Comparison of ENCODE assay signal across 12 cellular contexts in the genomic region with DNA sequence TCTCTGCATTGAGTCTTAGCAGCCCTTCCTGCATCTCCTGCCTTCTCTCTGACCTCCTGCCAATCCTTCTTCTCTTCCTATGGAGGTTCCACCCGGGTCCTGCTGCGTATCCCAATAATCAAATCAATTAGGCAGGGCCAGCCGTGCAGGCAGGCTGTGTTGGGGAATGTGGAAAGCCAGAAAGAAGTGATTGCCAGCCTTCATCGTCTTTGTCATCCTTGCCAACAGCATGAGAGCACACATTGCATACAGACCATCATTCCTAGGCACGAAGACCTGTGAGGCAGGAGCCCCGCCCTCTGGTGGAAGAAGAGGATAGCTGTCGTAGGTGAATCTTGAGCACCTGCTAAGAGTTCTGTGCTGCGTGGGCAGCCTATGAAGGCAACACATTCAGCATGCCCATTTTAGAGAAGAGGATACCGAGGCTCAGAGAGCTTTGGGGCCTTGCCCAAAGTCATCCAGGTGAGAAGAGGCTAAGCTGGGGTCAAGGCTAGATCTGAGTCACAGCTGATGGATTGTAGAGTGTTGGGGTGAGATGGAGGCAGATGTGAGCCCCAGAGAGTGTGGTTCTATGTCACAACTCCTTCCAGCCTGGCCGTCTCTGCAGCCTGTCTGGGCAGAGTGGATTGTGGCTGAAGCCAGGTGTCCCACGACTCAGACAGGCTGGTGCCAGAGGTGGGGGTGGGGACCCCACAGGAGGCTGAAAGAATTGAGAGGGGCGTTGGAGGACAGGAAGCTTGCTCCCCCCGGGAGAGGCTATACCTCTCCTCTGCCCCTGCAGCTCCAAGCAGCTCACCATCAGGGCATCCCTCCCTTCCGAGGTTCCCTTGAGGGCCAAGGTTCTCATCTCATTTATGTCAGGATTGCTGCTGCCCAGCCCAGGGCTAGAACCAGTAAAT. TPM values are rescaled to one million over a fixed set of nuclear protein-coding genes. Genes with fewer than 3 reads are reported as not detected.
DNase-seq lines count a peak whose midpoint lies in the region; ATAC-seq, FAIRE-seq and TF ChIP-seq lines count a peak whose summit lies in the region.
"Had no signal": no experiment of that assay in that cellular context is flagged by ENCODE, and none has a peak within 500 bp of the region (broad histone marks: within the 10 kb centered on the region; RNA-seq: fewer than 3 reads in every experiment).

No MANE protein-coding gene starts in this region.

- H2AFZ ChIP-seq in astrocyte (ENCODE audit: low read depth, low read length): no peak overlapping the region
- H2AFZ ChIP-seq in neuronal stem cell (ENCODE audit: low read length): no peak overlapping the region

- no peak overlapping the region for H3K4me2 ChIP-seq in astrocyte (ENCODE audit: low read length)
- no peak overlapping the region for H3K4me2 ChIP-seq in neuronal stem cell (ENCODE audit: insufficient read depth, low read length, poor library complexity, severe bottlenecking)

- H4K8ac ChIP-seq in neuronal stem cell (ENCODE audit: low read depth, low read length): no peak overlapping the region

- no peak overlapping the region for H3K27ac ChIP-seq in astrocyte (ENCODE audit: low read depth, low read length)
- no peak overlapping the region for H3K27ac ChIP-seq in neuronal stem cell (replicated peaks; ENCODE audit: low read length)

- H3K36me3 Mint-ChIP-seq in astrocyte (ENCODE audit: low read depth, unreplicated experiment): no peaks in the 10 kb centered on the region

- H2BK5ac ChIP-seq in neuronal stem cell (ENCODE audit: low read length): no peak overlapping the region

- TF ChIP-seq CTCF in HFF-Myc (IDR thresholded peaks at IDR 0.05; ENCODE audit: low read depth, low read length, missing control alignments) (peak; percentile 23), astrocyte (IDR thresholded peaks at IDR 0.05; ENCODE audit: insufficient read depth, low read depth, low read length) (peak; percentile 15)

- H2BK120ac ChIP-seq in neuronal stem cell (ENCODE audit: low read depth, low read length): no peak overlapping the region

- H3K14ac ChIP-seq in neuronal stem cell (ENCODE audit: low read length): no peak overlapping the region

- H4K91ac ChIP-seq in neuronal stem cell (ENCODE audit: low read depth, low read length, poor library complexity): peak overlapping the region; percentile 14

- DNase-seq in NCI-H146 (lab: John Stamatoyannopoulos, UW) (peak; percentile 5), NCI-H146 treated with DMSO at 0.1 percent for 48 hours (lab: John Stamatoyannopoulos, UW; ENCODE audit: unreplicated experiment) (no peak), HFF-Myc (ENCODE audit: extremely low read depth, low read depth) (no peak), astrocyte (ENCODE audit: low read depth) (no peak), neuronal stem cell (ENCODE audit: low spot score) (no peak), posterior vena cava (ENCODE audit: low spot score) (no peak), erythroblast (lab: John Stamatoyannopoulos, UW) (no peak)
- DNase-seq: activated B cell treated with CpG ODN at 0.5 μM for 24 hours, cerebellar nuclear complex, KG1, left ventricle myocardium superior had no signal

- no peak overlapping the region for H3K18ac ChIP-seq in neuronal stem cell (ENCODE audit: low read length)

- peaks cover 4% of the 10 kb centered on the region for H3K27me3 Mint-ChIP-seq in astrocyte (ENCODE audit: low read depth, unreplicated experiment)

- H3K9me3 ChIP-seq in astrocyte (ENCODE audit: insufficient read depth, low read depth, low read length) (no peaks in the 10 kb centered on the region), neuronal stem cell (replicated peaks in 1 of 2; ENCODE audit: control insufficient read depth in 2 of 2, insufficient read depth in 1 of 2, low read depth in 1 of 2, low read length in 2 of 2) (no peaks in the 10 kb centered on the region)

- intact Hi-C loops in posterior vena cava (cut with DNase I): loop anchor here in 1 of 2 donors (5.0 kb wide), 1 partner anchor 35 kb away; no protein-coding TSS in a partner anchor

- H3K36me3 ChIP-seq in astrocyte (ENCODE audit: insufficient read depth, low read length) (no peaks in the 10 kb centered on the region), neuronal stem cell (replicated peaks in 1 of 2; ENCODE audit: control insufficient read depth in 2 of 2, insufficient read depth in 2 of 2, low read length in 2 of 2) (peaks cover 0 to 39% of the 10 kb centered on the region in 2 donors)

- H2AK5ac ChIP-seq in neuronal stem cell (ENCODE audit: low read depth, low read length): no peak overlapping the region

- no peaks in the 10 kb centered on the region for H3K9me3 Mint-ChIP-seq in astrocyte (ENCODE audit: unreplicated experiment)
- H3K9me3 Mint-ChIP-seq: activated B cell treated with CpG ODN at 0.5 μM for 24 hours had no signal

- H3K27me3 ChIP-seq in astrocyte (ENCODE audit: insufficient read depth, low read length): no peaks in the 10 kb centered on the region
- H3K27me3 ChIP-seq in neuronal stem cell (ENCODE audit: control insufficient read depth in 3 of 3, insufficient read depth in 3 of 3, low read depth in 1 of 3, low read length in 3 of 3): no peaks in the 10 kb centered on the region

- H2BK12ac ChIP-seq in neuronal stem cell (ENCODE audit: low read length): no peak overlapping the region

- WGBS in neuronal stem cell (ENCODE audit: extremely low coverage in 2 of 2, insufficient read length in 2 of 2, insufficient replicate concordance in 1 of 2), 2 donors: no CpG with 5 or more reads among the region's 14 CpGs

- H3K4me1 ChIP-seq in astrocyte (ENCODE audit: insufficient read depth, low read length) (peaks cover 35% of the 10 kb centered on the region), neuronal stem cell (ENCODE audit: control insufficient read depth in 2 of 2, insufficient read depth in 1 of 2, low read depth in 1 of 2, low read length in 2 of 2) (peaks cover 0 to 8% of the 10 kb centered on the region in 2 donors)

- H3K23ac ChIP-seq in neuronal stem cell (ENCODE audit: low read depth, low read length, poor library complexity): no peak overlapping the region

- H3K9ac ChIP-seq in astrocyte (ENCODE audit: low read length) (no peak overlapping the region), neuronal stem cell (ENCODE audit: low read depth, low read length, poor library complexity) (no peak overlapping the region)

- H3K4me3 Mint-ChIP-seq in astrocyte (ENCODE audit: unreplicated experiment): no peak overlapping the region
- H3K4me3 Mint-ChIP-seq: activated B cell treated with CpG ODN at 0.5 μM for 24 hours had no signal

- no peak for FAIRE-seq in astrocyte (lab: Jason Lieb, UNC)

- no peak overlapping the region for H3K4ac ChIP-seq in neuronal stem cell (ENCODE audit: low read length)

- peaks cover 70% of the 10 kb centered on the region for H3K79me2 ChIP-seq in astrocyte (ENCODE audit: insufficient read depth, low read length)

- no peak overlapping the region for H2BK15ac ChIP-seq in neuronal stem cell (ENCODE audit: low read length)

- no peak for ATAC-seq in HG03159 (IDR thresholded peaks at IDR 0.05; ENCODE audit: unreplicated experiment)
- ATAC-seq: left ventricle myocardium superior had no signal

- H3K4me1 Mint-ChIP-seq in astrocyte (ENCODE audit: low read depth, unreplicated experiment): peaks cover 29% of the 10 kb centered on the region
- H3K4me1 Mint-ChIP-seq: activated B cell treated with CpG ODN at 0.5 μM for 24 hours had no signal

- peaks cover 63% of the 10 kb centered on the region for H4K20me1 ChIP-seq in astrocyte (ENCODE audit: insufficient read depth, low read length)

- no peak overlapping the region for H3K27ac Mint-ChIP-seq in astrocyte (ENCODE audit: unreplicated experiment)
- H3K27ac Mint-ChIP-seq: activated B cell treated with CpG ODN at 0.5 μM for 24 hours had no signal

- TF ChIP-seq POLR2A in erythroblast (IDR thresholded peaks at IDR 0.05; ENCODE audit: low read length): no peak

- no peak overlapping the region for H3K4me3 ChIP-seq in HFF-Myc (replicated peaks; ENCODE audit: low read depth, low read length)
- H3K4me3 ChIP-seq in astrocyte (ENCODE audit: insufficient read depth, low read depth, low read length): no peak overlapping the region
- H3K4me3 ChIP-seq in neuronal stem cell (ENCODE audit: low read length in 2 of 2): no peak overlapping the region

- no peaks in the 10 kb centered on the region for H3K79me1 ChIP-seq in neuronal stem cell (ENCODE audit: low read depth, low read length)

RNA-seq across cellular contexts. Expression of a gene that starts 12.7 kb away (rescaled TPM):
- total RNA-seq in astrocyte: 8.0 and 14.0 TPM in 2 replicates
- polyA plus RNA-seq in neuronal stem cell (2013, experiment 1 of 2): 4.9 TPM
- 4.3 TPM for polyA plus RNA-seq in neuronal stem cell (2013, experiment 2 of 2)
- 100 to 1,000 TPM in 1 of 2 donors, 10 to 100 TPM in 1; 70.8 to 122 TPM for total RNA-seq in posterior vena cava
